Comparison of ENCODE assay signal across 22 cellular contexts in genomic region chr11:34213366-34213765, GRCh38.
DNase-seq lines count a peak whose midpoint lies in the region; ATAC-seq and TF ChIP-seq lines count a peak whose summit lies in the region.
"Had no signal": no experiment of that assay in that cellular context is flagged by ENCODE, and none has a peak within 500 bp of the region (broad histone marks: within the 10 kb centered on the region; RNA-seq: fewer than 3 reads in every experiment).

No MANE protein-coding gene starts in this region.

- no peaks in the 10 kb centered on the region for H3K9me3 ChIP-seq in GM23248 (ENCODE audit: low read depth)
- no peaks in the 10 kb centered on the region for H3K9me3 ChIP-seq in RWPE2 (ENCODE audit: severe bottlenecking)
- H3K9me3 ChIP-seq: ascending aorta, gastroesophageal sphincter had no signal

- H3F3A ChIP-seq in GM23248 (ENCODE audit: insufficient read depth), result peaks cover 23% of the 10 kb centered on the region

- no peak overlapping the region for H3K4me3 Mint-ChIP-seq in activated T-helper 1 cell treated with anti-CD3 and anti-CD28 coated beads, Interleukin-12 subunit alpha, Interleukin-12 subunit beta, Interleukin-2, Interleukin-4 antibody, amounts not matched to agents 30 ng/mL and 10 ng/mL and 1 ng/mL, durations not matched to agents 14 hours and 24 hours and 36 hours
- H3K4me3 Mint-ChIP-seq: activated CD4-positive, alpha-beta memory T cell treated with anti-CD3 and anti-CD28 coated beads for 36 hours; CD8-positive, alpha-beta memory T cell; type B pancreatic cell had no signal

- H3K4me2 ChIP-seq in GM23248 (ENCODE audit: unreplicated experiment), result no peak overlapping the region

- WGBS in GM23248 (ENCODE audit: low coverage in 1 of 2, low lambda C conversion rate in 2 of 2, missing lambda C conversion rate in 2 of 2), 2 experiments, result 62 to 64% methylated on average over 5 of the region's 5 CpGs

- peaks cover 21% of the 10 kb centered on the region for H3K4me1 Mint-ChIP-seq in activated T-helper 1 cell treated with anti-CD3 and anti-CD28 coated beads, Interleukin-12 subunit alpha, Interleukin-12 subunit beta, Interleukin-2, Interleukin-4 antibody, amounts not matched to agents 30 ng/mL and 10 ng/mL and 1 ng/mL, durations not matched to agents 14 hours and 24 hours and 36 hours (ENCODE audit: low read depth)
- H3K4me1 Mint-ChIP-seq: CD8-positive, alpha-beta memory T cell had no signal

- H3K27me3 Mint-ChIP-seq in activated T-helper 1 cell treated with anti-CD3 and anti-CD28 coated beads, Interleukin-12 subunit alpha, Interleukin-12 subunit beta, Interleukin-2, Interleukin-4 antibody, amounts not matched to agents 30 ng/mL and 10 ng/mL and 1 ng/mL, durations not matched to agents 14 hours and 24 hours and 36 hours (ENCODE audit: insufficient read depth), result peaks cover 10% of the 10 kb centered on the region
- H3K27me3 Mint-ChIP-seq: type B pancreatic cell had no signal

- no peak for TF ChIP-seq CTCF in RWPE2 (IDR thresholded peaks at IDR 0.05; ENCODE audit: poor library complexity, severe bottlenecking)

- H2AFZ ChIP-seq in GM23248, result no peak overlapping the region

- H3K36me3 ChIP-seq in GM23248 (ENCODE audit: low read depth) (no peaks in the 10 kb centered on the region), RWPE2 (ENCODE audit: low read depth) (no peaks in the 10 kb centered on the region)
- H3K36me3 ChIP-seq: ascending aorta, gastroesophageal sphincter had no signal

- H3K27ac Mint-ChIP-seq in activated T-helper 1 cell treated with anti-CD3 and anti-CD28 coated beads, Interleukin-12 subunit alpha, Interleukin-12 subunit beta, Interleukin-2, Interleukin-4 antibody, amounts not matched to agents 30 ng/mL and 10 ng/mL and 1 ng/mL, durations not matched to agents 14 hours and 24 hours and 36 hours, result no peak overlapping the region
- H3K27ac Mint-ChIP-seq: activated CD4-positive, alpha-beta memory T cell treated with anti-CD3 and anti-CD28 coated beads for 36 hours; type B pancreatic cell had no signal

- intact Hi-C loops in activated T-helper 1 cell treated with anti-CD3 and anti-CD28 coated beads, Interleukin-12 subunit alpha, Interleukin-12 subunit beta, Interleukin-2, Interleukin-4 antibody, amounts not matched to agents 30 ng/mL and 10 ng/mL and 1 ng/mL, durations not matched to agents 14 hours and 24 hours and 36 hours (cut with micrococcal nuclease), result no loop called here

- H3K27ac ChIP-seq in GM23248 (no peak overlapping the region), RWPE2 (ENCODE audit: poor library complexity, severe bottlenecking) (no peak overlapping the region)
- H3K27ac ChIP-seq: ascending aorta, gastroesophageal sphincter had no signal

- in situ Hi-C loops in ACHN (cut with HindIII; ENCODE audit: low pct_ligation_motif_present, low pct_unique_long_range_greater_than_20kb, low sequenced_read_pairs) (no loop called here), GM23248 (cut with MboI) (no loop called here)

- H3K27me3 ChIP-seq in GM23248 (replicated peaks; ENCODE audit: insufficient read depth) (no peaks in the 10 kb centered on the region), RWPE2 (ENCODE audit: insufficient read depth, poor library complexity, severe bottlenecking) (no peaks in the 10 kb centered on the region)
- H3K27me3 ChIP-seq: ascending aorta, gastroesophageal sphincter had no signal

- peaks cover 5% of the 10 kb centered on the region; the same call in 1 of the 2 replicates for H4K20me1 ChIP-seq in GM23248 (ENCODE audit: insufficient read depth)

- H3K9me3 Mint-ChIP-seq in activated T-helper 1 cell treated with anti-CD3 and anti-CD28 coated beads, Interleukin-12 subunit alpha, Interleukin-12 subunit beta, Interleukin-2, Interleukin-4 antibody, amounts not matched to agents 30 ng/mL and 10 ng/mL and 1 ng/mL, durations not matched to agents 14 hours and 24 hours and 36 hours, result no peaks in the 10 kb centered on the region
- H3K9me3 Mint-ChIP-seq: activated CD4-positive, alpha-beta memory T cell treated with anti-CD3 and anti-CD28 coated beads for 36 hours; CD8-positive, alpha-beta memory T cell; type B pancreatic cell had no signal

- peak; percentile 16 for DNase-seq in ACHN
- DNase-seq in GM23248, result peak; percentile 74
- DNase-seq in RWPE2 (ENCODE audit: low spot score), result no peak
- peak; percentile 16 for DNase-seq in kidney glomerular epithelial cell (lab: John Stamatoyannopoulos, UW)
- DNase-seq in activated T-helper 1 cell treated with anti-CD3 and anti-CD28 coated beads, Interleukin-12 subunit alpha, Interleukin-12 subunit beta, Interleukin-2, Interleukin-4 antibody, amounts not matched to agents 30 ng/mL and 10 ng/mL and 1 ng/mL, durations not matched to agents 14 hours and 24 hours and 36 hours (ENCODE audit: low spot score), result no peak
- DNase-seq in NCI-H524 (lab: John Stamatoyannopoulos, UW), result no peak
- DNase-seq: activated CD4-positive, CD25-positive, alpha-beta regulatory T cell; activated T-cell treated with anti-CD3 and anti-CD28 coated beads for 4 hours; CD8-positive, alpha-beta memory T cell; effector CD4-positive, alpha-beta T cell; KG1; NCI-H2107; NCI-H524 treated with DMSO at 0.1 percent for 48 hours; stimulated activated CD4-positive, alpha-beta T cell treated with anti-CD3 and anti-CD28 coated beads, Interleukin-12 subunit alpha, Interleukin-12 subunit beta, amount 100 ng/mL, for 4 hours; T-helper 2 cell had no signal

- no peak overlapping the region for H3K9ac ChIP-seq in GM23248

- no peaks in the 10 kb centered on the region for H3K36me3 Mint-ChIP-seq in activated T-helper 1 cell treated with anti-CD3 and anti-CD28 coated beads, Interleukin-12 subunit alpha, Interleukin-12 subunit beta, Interleukin-2, Interleukin-4 antibody, amounts not matched to agents 30 ng/mL and 10 ng/mL and 1 ng/mL, durations not matched to agents 14 hours and 24 hours and 36 hours (ENCODE audit: low read depth)
- H3K36me3 Mint-ChIP-seq: activated CD4-positive, alpha-beta memory T cell treated with anti-CD3 and anti-CD28 coated beads for 36 hours; CD8-positive, alpha-beta memory T cell; type B pancreatic cell had no signal

- ATAC-seq in RWPE2 (ENCODE audit: low read depth) (peak; percentile 29; the same call in 1 of the 3 replicates), GM21619 (IDR thresholded peaks at IDR 0.05; ENCODE audit: unreplicated experiment) (no peak), GM19395 (IDR thresholded peaks at IDR 0.05; ENCODE audit: unreplicated experiment) (no peak)
- ATAC-seq: esophagus mucosa had no signal

- H3K4me3 ChIP-seq in GM23248 (no peak overlapping the region), RWPE2 (ENCODE audit: severe bottlenecking) (no peak overlapping the region)
- H3K4me3 ChIP-seq: ascending aorta, gastroesophageal sphincter had no signal

- H3K9me2 ChIP-seq in GM23248 (ENCODE audit: insufficient read depth), result no peaks in the 10 kb centered on the region

- H3K4me1 ChIP-seq in GM23248 (ENCODE audit: insufficient read depth) (peaks cover 28% of the 10 kb centered on the region), RWPE2 (ENCODE audit: insufficient read depth, poor library complexity, severe bottlenecking) (peaks cover 7% of the 10 kb centered on the region)

- 0 out of 2 replicates have a peak, but pooled peaks cover 4% of the 10 kb centered on the region for H3K79me2 ChIP-seq in GM23248 (ENCODE audit: insufficient read depth)

Comparison
In these comparisons a context has a peak if more than half of its experiments do, and no peak if none do; other contexts are left out.
1. DNase-seq: peak in ACHN (single experiment), GM23248 (single experiment) and kidney glomerular epithelial cell (single experiment); none in RWPE2 (single experiment), activated T-helper 1 cell treated with anti-CD3 and anti-CD28 coated beads, Interleukin-12 subunit alpha, Interleukin-12 subunit beta, Interleukin-2, Interleukin-4 antibody, amounts not matched to agents 30 ng/mL and 10 ng/mL and 1 ng/mL, durations not matched to agents 14 hours and 24 hours and 36 hours (single experiment) and NCI-H524 (0 of 2).